ENCODE assay signal across 11 cellular contexts in the genomic region with DNA sequence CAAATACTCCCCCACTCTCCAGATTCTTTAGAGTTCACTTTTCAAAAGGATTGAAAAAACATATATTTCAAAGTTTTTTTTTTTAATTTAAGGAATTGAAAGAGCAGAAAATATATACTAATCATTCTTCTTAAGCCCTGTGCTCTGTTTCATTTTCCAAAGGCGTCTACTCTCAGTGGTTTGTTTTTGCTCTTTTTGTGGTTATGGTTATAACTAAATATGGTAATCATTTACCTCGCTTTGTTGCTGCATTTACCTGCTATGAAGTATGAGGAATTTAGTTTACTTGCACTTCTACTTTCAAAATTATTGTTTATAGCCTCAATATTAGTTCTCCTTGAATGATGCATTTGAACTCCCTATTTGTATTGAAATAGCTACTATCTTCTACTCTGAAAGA. TPM values are rescaled to one million over a fixed set of nuclear protein-coding genes. Genes with fewer than 3 reads are reported as not detected.
DNase-seq lines count a peak whose midpoint lies in the region; ATAC-seq lines count a peak whose summit lies in the region.
"Had no signal": no experiment of that assay in that cellular context is flagged by ENCODE, and none has a peak within 500 bp of the region (broad histone marks: within the 10 kb centered on the region; RNA-seq: fewer than 3 reads in every experiment).

No MANE protein-coding gene starts in this region.

- H3K9me3 Mint-ChIP-seq in CD4-positive, alpha-beta memory T cell, result peaks cover 0 to 4% (median 3%) of the 10 kb centered on the region in 8 donors

- H3K4me3 Mint-ChIP-seq in CD4-positive, alpha-beta memory T cell, result peak overlapping the region in 5 of 8 donors; percentile 6 to 68 (median 41)
- H3K4me3 Mint-ChIP-seq: natural killer cell treated with Interleukin-12 subunit alpha and Interleukin-12 subunit beta and Interleukin-15 and Interleukin-18, amount 100 ng/mL, for 72 hours had no signal

- POLR2A ChIA-PET in CD4-positive, alpha-beta memory T cell (lab: Charles Lee; ENCODE audit: partially characterized antibody), result no interaction called here

- intact Hi-C loops in CD4-positive, alpha-beta memory T cell (cut with micrococcal nuclease), result no loop called here

- DNase-seq in CD4-positive, alpha-beta memory T cell, result no peak
- DNase-seq in NCI-H524 treated with DMSO at 0.1 percent for 48 hours (lab: John Stamatoyannopoulos, UW), result no peak
- DNase-seq in SW480 (ENCODE audit: low spot score), result no peak
- DNase-seq in SK-N-DZ (ENCODE audit: low spot score), result no peak
- no peak for DNase-seq in NCI-H82 (lab: John Stamatoyannopoulos, UW)
- DNase-seq: cortex of kidney had no signal

- no peaks in the 10 kb centered on the region for H3K36me3 Mint-ChIP-seq in CD4-positive, alpha-beta memory T cell
- H3K36me3 Mint-ChIP-seq: natural killer cell treated with Interleukin-12 subunit alpha and Interleukin-12 subunit beta and Interleukin-15 and Interleukin-18, amount 100 ng/mL, for 72 hours had no signal

- H3K27me3 ChIP-seq in CD4-positive, alpha-beta memory T cell (ENCODE audit: insufficient read depth, low read length), result no peaks in the 10 kb centered on the region
- H3K27me3 ChIP-seq: BLaER1 had no signal

- CTCF ChIA-PET in CD4-positive, alpha-beta memory T cell (lab: Charles Lee; ENCODE audit: partially characterized antibody), result no interaction called here

- H3K4me1 Mint-ChIP-seq in CD4-positive, alpha-beta memory T cell, result peaks cover 3 to 6% (median 5%) of the 10 kb centered on the region in 4 donors

- peaks cover 0 to 5% of the 10 kb centered on the region in 2 donors for H3K27me3 Mint-ChIP-seq in CD4-positive, alpha-beta memory T cell
- H3K27me3 Mint-ChIP-seq: natural killer cell treated with Interleukin-12 subunit alpha and Interleukin-12 subunit beta and Interleukin-15 and Interleukin-18, amount 100 ng/mL, for 72 hours had no signal

- H3K36me3 ChIP-seq in CD4-positive, alpha-beta memory T cell (ENCODE audit: insufficient read depth, low read length), result no peaks in the 10 kb centered on the region
- H3K36me3 ChIP-seq: BLaER1 had no signal

- ATAC-seq in GM19043 (IDR thresholded peaks at IDR 0.05; ENCODE audit: low read depth, unreplicated experiment), result peak; percentile 96
- ATAC-seq in HG02763 (IDR thresholded peaks at IDR 0.05; ENCODE audit: unreplicated experiment), result peak; percentile 89
- ATAC-seq in HG03571 (IDR thresholded peaks at IDR 0.05; ENCODE audit: unreplicated experiment), result peak; percentile 95

- H3K4me3 ChIP-seq in CD4-positive, alpha-beta memory T cell (ENCODE audit: low read length in 2 of 2), result no peak overlapping the region
- H3K4me3 ChIP-seq: BLaER1 had no signal

- H3K9me3 ChIP-seq in CD4-positive, alpha-beta memory T cell (ENCODE audit: control insufficient read depth in 1 of 2, low read length in 2 of 2), result no peaks in the 10 kb centered on the region

- no peak overlapping the region for H3K27ac Mint-ChIP-seq in CD4-positive, alpha-beta memory T cell
- H3K27ac Mint-ChIP-seq: natural killer cell treated with Interleukin-12 subunit alpha and Interleukin-12 subunit beta and Interleukin-15 and Interleukin-18, amount 100 ng/mL, for 72 hours had no signal

- H3K27ac ChIP-seq in CD4-positive, alpha-beta memory T cell (ENCODE audit: low read depth, low read length), result no peak overlapping the region
- H3K27ac ChIP-seq: BLaER1 had no signal

- peaks cover 11% of the 10 kb centered on the region for H3K4me1 ChIP-seq in CD4-positive, alpha-beta memory T cell (ENCODE audit: insufficient read depth, low read length)

RNA-seq across cellular contexts. Expression of a gene that starts 55.9 kb away (rescaled TPM):
- under 1 TPM; 0.39 to 0.76 TPM for total RNA-seq in CD4-positive, alpha-beta memory T cell
- under 1 TPM in 1 of 2 donors, not detected in 1; 0.10 TPM for polyA plus RNA-seq in CD4-positive, alpha-beta memory T cell
- polyA plus RNA-seq in SK-N-DZ (2014; cell fraction: cytosol; rRNA removed), result 0.08 and 0.17 TPM in 2 replicates
- polyA plus RNA-seq in SK-N-DZ (2014; cell fraction: nucleus; rRNA removed), result 0.14 and 2.5 TPM in 2 replicates
